Comparison of ENCODE assay signal across 7 cellular contexts in genomic region chr1:43238104-43238503, GRCh38. TPM values are rescaled to one million over a fixed set of nuclear protein-coding genes. Genes with fewer than 3 reads are reported as not detected.
DNase-seq lines count a peak whose midpoint lies in the region; ATAC-seq and TF ChIP-seq lines count a peak whose summit lies in the region.

No MANE protein-coding gene starts in this region.

- no peaks in the 10 kb centered on the region for H3K27me3 Mint-ChIP-seq in IgD-negative memory B cell

- TF ChIP-seq CTCF in RWPE1 (conservative IDR thresholded peaks at IDR 0.05; ENCODE audit: low read depth), result no peak; the same call in 1 of the 2 replicates

- peak overlapping the region in 2 of 3 donors; percentile 27 to 88 for H3K27ac Mint-ChIP-seq in IgD-negative memory B cell

- H3K27ac ChIP-seq in RWPE1 (no peak overlapping the region), cingulate gyrus (ENCODE audit: low read depth, low read length) (peak overlapping the region; percentile 78)

- H3K4me3 Mint-ChIP-seq in IgD-negative memory B cell, result peak overlapping the region in 2 of 4 donors; percentile 59 to 81

- H3K4me1 Mint-ChIP-seq in IgD-negative memory B cell, result peaks cover 22 to 26% (median 24%) of the 10 kb centered on the region in 3 donors

- no peaks in the 10 kb centered on the region for H3K36me3 Mint-ChIP-seq in IgD-negative memory B cell

- POLR2A ChIA-PET in RWPE1 (lab: Yijun Ruan, JAX; ENCODE audit: low non-redundant PET), result no interaction called here

- H3K9me3 Mint-ChIP-seq in IgD-negative memory B cell, result peaks cover 0 to 2% (median 0%) of the 10 kb centered on the region in 3 donors

- peak; percentile 85 for ATAC-seq in left lobe of liver
- ATAC-seq in HG02763 (IDR thresholded peaks at IDR 0.05; ENCODE audit: unreplicated experiment), result no peak

- DNase-seq in EL (peak; percentile 64), RWPE1 (ENCODE audit: low spot score) (peak; percentile 62), left lobe of liver (ENCODE audit: low spot score) (peak; percentile 86), stromal cell of bone marrow (ENCODE audit: low read depth) (peak; percentile 48)

- CTCF ChIA-PET in RWPE1 (lab: Yijun Ruan, JAX), result interaction anchor here (0.6 to 0.7 kb wide), 2 partner anchors 44 to 150 kb away, joined by 3 to 4 read pairs; no protein-coding TSS in a partner anchor

RNA-seq across cellular contexts. Expression of gene TMEM125, which starts 31.7 kb away (rescaled TPM):
- polyA plus RNA-seq in IgD-negative memory B cell, result not detected
- total RNA-seq in left lobe of liver, result 0.45 TPM

RNA-seq across cellular contexts. Expression of gene C1orf210, which starts 47.3 kb away (rescaled TPM):
- polyA plus RNA-seq in IgD-negative memory B cell, result not detected
- total RNA-seq in left lobe of liver, result 2.6 TPM
